Comparison of ENCODE assay signal across 1 cellular context in genomic region chr19:51097796-51098195, GRCh38.
TF ChIP-seq lines count a peak whose summit lies in the region.

No MANE protein-coding gene starts in this region.

TF ChIP-seq in K562, 482 proteins besides CTCF, POLR2A, EP300 and RAD21:
- TF ChIP-seq RBFOX2 (IDR thresholded peaks at IDR 0.05; ENCODE audit: low read depth, low read length) (0 out of 2 replicates have a peak, but pooled peaks have one; percentile 13), ILK (tag; IDR thresholded peaks at IDR 0.05; ENCODE audit: borderline replicate concordance, low read depth) (no peak)
